In the genomic region with DNA sequence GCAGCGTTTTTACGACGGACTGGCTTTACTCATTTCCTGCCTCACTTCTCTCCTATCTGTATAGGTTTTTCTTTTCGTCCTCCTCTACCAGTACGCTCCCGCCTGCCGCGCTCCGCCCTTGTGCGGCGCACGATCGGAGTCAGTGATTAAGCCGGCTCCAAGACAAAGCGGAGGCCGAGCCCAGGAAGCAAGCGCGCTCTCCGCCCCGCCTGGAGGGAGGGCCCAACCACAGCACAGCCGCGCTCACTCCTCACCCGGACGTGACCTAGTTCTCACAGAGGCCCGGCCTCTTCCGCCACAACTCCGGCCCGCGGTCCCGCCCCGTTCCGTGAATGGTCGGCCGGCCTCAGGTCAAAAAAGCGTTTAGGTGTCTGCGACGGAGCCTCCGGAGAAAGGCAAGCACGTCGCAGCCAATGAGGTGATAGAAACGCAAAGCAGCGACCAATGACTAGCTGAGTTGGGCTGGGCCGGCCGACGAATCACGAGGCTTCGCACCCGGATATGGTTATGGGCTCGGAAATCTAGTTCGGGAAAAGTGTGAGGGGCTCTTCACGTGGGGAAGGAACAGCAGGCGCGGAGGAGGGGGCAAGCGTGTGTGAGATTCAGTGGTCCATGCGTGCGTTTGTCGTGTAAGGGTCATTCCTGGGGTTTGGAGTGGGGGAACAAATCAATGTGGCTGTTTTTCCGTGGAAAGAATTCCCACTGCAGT, we compare ENCODE assay signal across 8 cellular contexts. TPM values are rescaled to one million over a fixed set of nuclear protein-coding genes. Genes with fewer than 3 reads are reported as not detected.
DNase-seq lines count a peak whose midpoint lies in the region; ATAC-seq and TF ChIP-seq lines count a peak whose summit lies in the region.

A gene with protein sequence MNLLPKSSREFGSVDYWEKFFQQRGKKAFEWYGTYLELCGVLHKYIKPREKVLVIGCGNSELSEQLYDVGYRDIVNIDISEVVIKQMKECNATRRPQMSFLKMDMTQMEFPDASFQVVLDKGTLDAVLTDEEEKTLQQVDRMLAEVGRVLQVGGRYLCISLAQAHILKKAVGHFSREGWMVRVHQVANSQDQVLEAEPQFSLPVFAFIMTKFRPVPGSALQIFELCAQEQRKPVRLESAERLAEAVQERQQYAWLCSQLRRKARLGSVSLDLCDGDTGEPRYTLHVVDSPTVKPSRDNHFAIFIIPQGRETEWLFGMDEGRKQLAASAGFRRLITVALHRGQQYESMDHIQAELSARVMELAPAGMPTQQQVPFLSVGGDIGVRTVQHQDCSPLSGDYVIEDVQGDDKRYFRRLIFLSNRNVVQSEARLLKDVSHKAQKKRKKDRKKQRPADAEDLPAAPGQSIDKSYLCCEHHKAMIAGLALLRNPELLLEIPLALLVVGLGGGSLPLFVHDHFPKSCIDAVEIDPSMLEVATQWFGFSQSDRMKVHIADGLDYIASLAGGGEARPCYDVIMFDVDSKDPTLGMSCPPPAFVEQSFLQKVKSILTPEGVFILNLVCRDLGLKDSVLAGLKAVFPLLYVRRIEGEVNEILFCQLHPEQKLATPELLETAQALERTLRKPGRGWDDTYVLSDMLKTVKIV (plus strand): TSS at position 494 of the 709 bp plus-strand sequence. CDS start 308 bp downstream, outside the sequence.

- no peaks in the 10 kb centered on the region; the same call in 1 of the 2 replicates for H3K36me3 ChIP-seq in ACC112 (ENCODE audit: insufficient read depth, low read length)
- H3K36me3 ChIP-seq in breast epithelium: no peaks in the 10 kb centered on the region
- H3K36me3 ChIP-seq in iPS-18a (ENCODE audit: control insufficient read depth, low read depth, low read length): peaks cover 30% of the 10 kb centered on the region
- peaks cover 19% of the 10 kb centered on the region for H3K36me3 ChIP-seq in skeletal muscle satellite cell (ENCODE audit: insufficient read depth, low read length)

- H3K9me3 ChIP-seq in breast epithelium (no peaks in the 10 kb centered on the region), iPS-18a (ENCODE audit: control insufficient read depth, low read depth, low read length) (no peaks in the 10 kb centered on the region), skeletal muscle satellite cell (replicated peaks; ENCODE audit: low read length) (no peaks in the 10 kb centered on the region)

- H3K4me2 ChIP-seq in skeletal muscle satellite cell (ENCODE audit: low read length): peak within 1 kb of the TSS; percentile 96

- peak; percentile 93 for ATAC-seq in GM18870 (IDR thresholded peaks at IDR 0.05; ENCODE audit: unreplicated experiment)
- peak; percentile 98 for ATAC-seq in HG03135 (IDR thresholded peaks at IDR 0.05; ENCODE audit: unreplicated experiment)

- intact Hi-C loops in breast epithelium (cut with DNase I; ENCODE audit: low total_unique reads): no loop called here

- TF ChIP-seq POLR2A in breast epithelium (IDR thresholded peaks at IDR 0.05): peak; percentile 82

- H3K4me3 ChIP-seq in ACC112 (ENCODE audit: low read depth, low read length) (peak within 1 kb of the TSS; percentile 96), breast epithelium (peak within 1 kb of the TSS; percentile 69 to 85 (median 79)), iPS-18a (ENCODE audit: low read length) (peak within 1 kb of the TSS; percentile 81), skeletal muscle satellite cell (ENCODE audit: low read length) (peak within 1 kb of the TSS; percentile 88)

- H3K4me1 ChIP-seq in ACC112 (ENCODE audit: control insufficient read depth, insufficient read depth, low read length, unreplicated experiment) (peaks cover 16% of the 10 kb centered on the region), breast epithelium (no peaks in the 10 kb centered on the region), iPS-18a (ENCODE audit: control insufficient read depth, low read depth, low read length) (peaks cover 3% of the 10 kb centered on the region), skeletal muscle satellite cell (ENCODE audit: control insufficient read depth, insufficient read depth, low read length) (peaks cover 35% of the 10 kb centered on the region)

- TF ChIP-seq CTCF in VCaP (conservative IDR thresholded peaks at IDR 0.05) (no peak), breast epithelium (IDR thresholded peaks at IDR 0.05) (no peak)

- peaks cover 38% of the 10 kb centered on the region for H3K79me2 ChIP-seq in ACC112 (ENCODE audit: control insufficient read depth, insufficient read depth, low read length, unreplicated experiment)

- peak within 1 kb of the TSS; percentile 82 for H3K9ac ChIP-seq in iPS-18a (ENCODE audit: low read length)
- H3K9ac ChIP-seq in skeletal muscle satellite cell (ENCODE audit: low read depth, low read length): peak within 1 kb of the TSS; percentile 91

- H3K27ac ChIP-seq in ACC112 (ENCODE audit: low read depth, low read length) (peak within 1 kb of the TSS; percentile 58), VCaP (peak within 1 kb of the TSS; percentile 89), breast epithelium (peak within 1 kb of the TSS; percentile 87 to 92), iPS-18a (ENCODE audit: low read length) (peak within 1 kb of the TSS; percentile 7)

- H2AFZ ChIP-seq in ACC112 (ENCODE audit: low read length, unreplicated experiment): peak within 1 kb of the TSS; percentile 99

- H3K27me3 ChIP-seq in ACC112 (ENCODE audit: insufficient read depth, low read length) (no peaks in the 10 kb centered on the region), breast epithelium (no peaks in the 10 kb centered on the region), iPS-18a (ENCODE audit: control insufficient read depth, insufficient read depth, low read length) (no peaks in the 10 kb centered on the region), skeletal muscle satellite cell (ENCODE audit: control insufficient read depth, insufficient read depth, low read length) (no peaks in the 10 kb centered on the region)

- peak; percentile 97 for DNase-seq in NCI-H2196 treated with DMSO at 0.1 percent for 48 hours (lab: John Stamatoyannopoulos, UW; ENCODE audit: unreplicated experiment)
- DNase-seq in breast epithelium (ENCODE audit: low spot score in 2 of 2): peak; percentile 98 to 99

RNA-seq across cellular contexts. Expression of the gene that starts here (rescaled TPM):
- total RNA-seq in breast epithelium: 10 to 100 TPM; 23.2 to 28.4 (median 27.5) TPM
- total RNA-seq in skeletal muscle satellite cell (2012; rRNA removed): 16.5 and 21.0 TPM in 2 replicates

Comparison
In these comparisons a context has a peak if more than half of its experiments do, and no peak if none do; other contexts are left out.
1. Peak in every context shown above with its lines: DNase-seq, ATAC-seq, H3K4me3 ChIP-seq and H3K27ac ChIP-seq.
2. H3K27ac ChIP-seq: peak in every context shown above with its lines; median percentile 90 in breast epithelium; 89 in VCaP; 58 in ACC112; 7 in iPS-18a.